19 cellular contexts compared by ENCODE assay signal in the genomic region with DNA sequence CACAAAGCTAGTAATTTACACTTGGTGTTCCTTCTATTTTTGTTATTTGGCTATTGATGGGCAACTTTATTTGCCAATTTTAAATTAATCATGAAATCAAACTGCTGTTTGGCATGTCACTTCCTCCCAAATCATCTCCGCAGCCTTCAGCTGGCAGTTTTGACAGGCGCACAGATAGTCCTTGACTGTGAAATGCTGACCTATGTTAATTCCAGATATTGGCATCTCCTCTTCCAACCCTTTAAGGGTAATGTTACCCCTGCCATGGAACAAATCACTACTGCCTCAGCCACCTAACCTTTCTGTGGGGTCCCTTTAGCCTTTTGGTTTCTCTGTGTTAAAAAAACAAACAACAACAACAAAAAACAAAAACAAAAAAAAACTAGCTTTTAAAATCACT.
DNase-seq lines count a peak whose midpoint lies in the region; ATAC-seq, FAIRE-seq and TF ChIP-seq lines count a peak whose summit lies in the region.
"Had no signal": no experiment of that assay in that cellular context is flagged by ENCODE, and none has a peak within 500 bp of the region (broad histone marks: within the 10 kb centered on the region; RNA-seq: fewer than 3 reads in every experiment).

No MANE protein-coding gene starts in this region.

- H3K27me3 ChIP-seq in IMR-90 (ENCODE audit: control insufficient read depth, insufficient read depth, low read length) (no peaks in the 10 kb centered on the region), parathyroid adenoma (ENCODE audit: control insufficient read depth, insufficient read depth, low read length) (no peaks in the 10 kb centered on the region)
- H3K27me3 ChIP-seq: BLaER1 treated with 17β-estradiol and CSF1 and Interleukin-3, amounts not matched to agents 10 nM and 100 nM had no signal

- ATAC-seq in A549 = no peak
- ATAC-seq in IMR-90 (ENCODE audit: low read depth) = no peak
- no peak for ATAC-seq in HG03342 (IDR thresholded peaks at IDR 0.05; ENCODE audit: unreplicated experiment)
- ATAC-seq: CD8-positive, alpha-beta T cell had no signal

- no peak overlapping the region for H3K23ac ChIP-seq in IMR-90 (ENCODE audit: low read depth, low read length)

- in situ Hi-C loops in IMR-90 (cut with MboI; ENCODE audit: low sequenced_read_pairs) (no loop called here), GM13977 (cut with MboI; ENCODE audit: low pct_unique_long_range_greater_than_20kb, low sequenced_read_pairs, unreplicated experiment) (no loop called here)

- no peaks in the 10 kb centered on the region for H3K9me3 ChIP-seq in A549
- H3K9me3 ChIP-seq in IMR-90 (ENCODE audit: control insufficient read depth, insufficient read depth, low read length) = no peaks in the 10 kb centered on the region
- H3K9me3 ChIP-seq in parathyroid adenoma (ENCODE audit: control insufficient read depth, low read length) = no peaks in the 10 kb centered on the region

- intact Hi-C loops in IMR-90 (cut with micrococcal nuclease) = loop anchor here (10.0 kb wide), 1 partner anchor 313 kb away; no protein-coding TSS in a partner anchor

- TF ChIP-seq RAD21 in A549 (conservative IDR thresholded peaks at IDR 0.05 in 1 of 2, IDR thresholded peaks at IDR 0.05 in 1 of 2) (no peak), IMR-90 (IDR thresholded peaks at IDR 0.05; ENCODE audit: low read length) (no peak)

- H3K18ac ChIP-seq in IMR-90 (ENCODE audit: low read depth, low read length) = no peak overlapping the region

- DNase-seq in A549 (ENCODE audit: low read depth in 1 of 2, low spot score in 1 of 2) (no peak), IMR-90 (no peak), GM13977 (ENCODE audit: low spot score) (no peak)
- DNase-seq: 8988T; AML-193; Caco-2; Calu3; CD4-positive, alpha-beta T cell; CD8-positive, alpha-beta T cell; DMS79 treated with DMSO at 0.1 percent for 48 hours; GF-D8 had no signal

- no peak overlapping the region for H3K56ac ChIP-seq in IMR-90 (ENCODE audit: extremely low read depth, insufficient read depth, low read length)

- H3K4me1 ChIP-seq in A549 = no peaks in the 10 kb centered on the region
- H3K4me1 ChIP-seq in IMR-90 (ENCODE audit: control insufficient read depth, insufficient read depth, low read length) = no peaks in the 10 kb centered on the region
- H3K4me1 ChIP-seq in parathyroid adenoma = peaks cover 3% of the 10 kb centered on the region
- H3K4me1 ChIP-seq: BLaER1 treated with 17β-estradiol and CSF1 and Interleukin-3, amounts not matched to agents 10 nM and 100 nM had no signal

- H3K9ac ChIP-seq in IMR-90 (ENCODE audit: low read depth, low read length) (no peak overlapping the region), parathyroid adenoma (no peak overlapping the region)
- H3K9ac ChIP-seq: BLaER1 treated with 17β-estradiol and CSF1 and Interleukin-3, amounts not matched to agents 10 nM and 100 nM had no signal

- POLR2A ChIA-PET in A549 (lab: Yijun Ruan, JAX) (no interaction called here), IMR-90 (lab: Charles Lee; ENCODE audit: unreplicated experiment) (no interaction called here)

- H2BK5ac ChIP-seq in IMR-90 (ENCODE audit: low read depth, low read length, poor library complexity, severe bottlenecking) = no peak overlapping the region

- no peak for FAIRE-seq in A549 (lab: Jason Lieb, UNC)
- FAIRE-seq: A204.1, D721Med, GM12891, GM18507 had no signal

- no peak overlapping the region for H4K5ac ChIP-seq in IMR-90 (ENCODE audit: low read depth, low read length)

- CTCF ChIA-PET in A549 (lab: Yijun Ruan, JAX) (interaction anchor here (0.6 to 3.8 kb wide), 4 partner anchors 16 to 868 kb away, joined by 3 to 15 read pairs (median 4); no protein-coding TSS in a partner anchor), IMR-90 (lab: Yijun Ruan, JAX) (interaction anchor here (0.6 to 0.7 kb wide), 2 partner anchors 13 to 364 kb away, joined by 3 read pairs; no protein-coding TSS in a partner anchor)

- no peak overlapping the region for H2BK20ac ChIP-seq in IMR-90 (ENCODE audit: low read depth, low read length)

- H4K20me1 ChIP-seq in IMR-90 (ENCODE audit: insufficient read depth, low read length) = no peaks in the 10 kb centered on the region
- H4K20me1 ChIP-seq: BLaER1 treated with 17β-estradiol and CSF1 and Interleukin-3, amounts not matched to agents 10 nM and 100 nM had no signal

- no peak overlapping the region for H4K8ac ChIP-seq in IMR-90 (ENCODE audit: low read depth in 2 of 2, low read length in 2 of 2)

- H2BK120ac ChIP-seq in IMR-90 (ENCODE audit: low read depth, low read length) = no peak overlapping the region

- TF ChIP-seq POLR2A in A549 (IDR thresholded peaks at IDR 0.05; ENCODE audit: low read length) (no peak), IMR-90 (IDR thresholded peaks at IDR 0.05; ENCODE audit: low read depth, low read length) (no peak)

- no peaks in the 10 kb centered on the region for H3K9me1 ChIP-seq in IMR-90 (ENCODE audit: insufficient read depth, low read length)

- no TSS peak for BruUV-seq in IMR-90 (replicated peaks; lab: Mats Ljungman, UMichigan)

- H4K91ac ChIP-seq in IMR-90 (ENCODE audit: insufficient read depth, low read depth, low read length) = no peak overlapping the region

- H3K79me1 ChIP-seq in IMR-90 (ENCODE audit: low read depth in 1 of 2, low read length in 2 of 2) = no peaks in the 10 kb centered on the region

- H2BK15ac ChIP-seq in IMR-90 (ENCODE audit: low read depth, low read length) = no peak overlapping the region

- no peaks in the 10 kb centered on the region for H3K79me2 ChIP-seq in parathyroid adenoma

- no peak for TF ChIP-seq CTCF in A549 (IDR thresholded peaks at IDR 0.05)
- no peak for TF ChIP-seq CTCF in IMR-90 (conservative IDR thresholded peaks at IDR 0.05; ENCODE audit: low read depth, low read length)
- no peak for TF ChIP-seq CTCF in parathyroid adenoma (IDR thresholded peaks at IDR 0.05)
- no peak for TF ChIP-seq CTCF in GM13977 (IDR thresholded peaks at IDR 0.05; ENCODE audit: extremely low read depth, insufficient read depth, missing control alignments)

- no peak overlapping the region for H3K4ac ChIP-seq in IMR-90 (ENCODE audit: low read depth, low read length)

- H2AFZ ChIP-seq in IMR-90 (replicated peaks; ENCODE audit: low read length, poor library complexity) = no peak overlapping the region
- peak overlapping the region; percentile 9 for H2AFZ ChIP-seq in parathyroid adenoma

- no peak for TF ChIP-seq EP300 in A549 (IDR thresholded peaks at IDR 0.05)

- H3K27ac ChIP-seq in A549 (no peak overlapping the region), IMR-90 (ENCODE audit: insufficient read depth, low read length) (no peak overlapping the region), parathyroid adenoma (no peak overlapping the region)
- H3K27ac ChIP-seq: BLaER1 treated with 17β-estradiol and CSF1 and Interleukin-3, amounts not matched to agents 10 nM and 100 nM; C4-2B had no signal

- no peak overlapping the region for H3K4me3 ChIP-seq in A549
- H3K4me3 ChIP-seq in IMR-90 (ENCODE audit: insufficient read depth, low read depth, low read length) = no peak overlapping the region
- H3K4me3 ChIP-seq in parathyroid adenoma (ENCODE audit: low read depth, low read length) = no peak overlapping the region
- H3K4me3 ChIP-seq: BLaER1 treated with 17β-estradiol and CSF1 and Interleukin-3, amounts not matched to agents 10 nM and 100 nM had no signal

- WGBS in A549 (ENCODE audit: missing lambda C conversion rate) = 93% methylated on average over 2 of the region's 2 CpGs
- 100% methylated on average over 2 of the region's 2 CpGs; no CpG with 5 or more reads in 1 of the 2 experiments for WGBS in IMR-90 (ENCODE audit: extremely low coverage in 2 of 2, insufficient read length in 1 of 2), 2 experiments

- no peaks in the 10 kb centered on the region for H3K36me3 ChIP-seq in IMR-90 (ENCODE audit: control insufficient read depth, insufficient read depth, low read length)
- no peaks in the 10 kb centered on the region for H3K36me3 ChIP-seq in parathyroid adenoma (ENCODE audit: control insufficient read depth, insufficient read depth, low read length)
- H3K36me3 ChIP-seq: BLaER1 treated with 17β-estradiol and CSF1 and Interleukin-3, amounts not matched to agents 10 nM and 100 nM had no signal

- no peak overlapping the region for H2AK5ac ChIP-seq in IMR-90 (ENCODE audit: low read depth, low read length)

- dilution Hi-C loops in IMR-90 (cut with HindIII; ENCODE audit: low sequenced_read_pairs, unreplicated experiment) = no loop called here

- no peak overlapping the region for H2AK9ac ChIP-seq in IMR-90 (replicated peaks; ENCODE audit: low read depth, low read length, poor library complexity)

- no peak overlapping the region for H3K4me2 ChIP-seq in A549
- no peak overlapping the region for H3K4me2 ChIP-seq in IMR-90 (ENCODE audit: low read depth, low read length)
- no peak overlapping the region for H3K4me2 ChIP-seq in parathyroid adenoma (ENCODE audit: low read length)
- H3K4me2 ChIP-seq: BLaER1 treated with 17β-estradiol and CSF1 and Interleukin-3, amounts not matched to agents 10 nM and 100 nM had no signal

- no peak overlapping the region for H3K14ac ChIP-seq in IMR-90 (replicated peaks; ENCODE audit: low read depth, low read length)

TF ChIP-seq in A549, 52 proteins besides CTCF, POLR2A, EP300 and RAD21:
- TF ChIP-seq NPAS2 (CRISPR knock-in tag; IDR thresholded peaks at IDR 0.05; ENCODE audit: borderline replicate concordance) = no peak
- TF ChIP-seq MAFK (IDR thresholded peaks at IDR 0.05; ENCODE audit: partially characterized antibody) = peak; percentile 22

TF ChIP-seq in IMR-90, 13 proteins besides CTCF, POLR2A, EP300 and RAD21:
- TF ChIP-seq MAFK (IDR thresholded peaks at IDR 0.05; ENCODE audit: low read depth, low read length) = peak; percentile 61
- TF ChIP-seq CEBPB (IDR thresholded peaks at IDR 0.05; ENCODE audit: low read depth, low read length) = no peak
TF ChIP-seq in IMR-90: peak in this region for 1.
